Comparison of ENCODE assay signal across 8 cellular contexts in the genomic region with DNA sequence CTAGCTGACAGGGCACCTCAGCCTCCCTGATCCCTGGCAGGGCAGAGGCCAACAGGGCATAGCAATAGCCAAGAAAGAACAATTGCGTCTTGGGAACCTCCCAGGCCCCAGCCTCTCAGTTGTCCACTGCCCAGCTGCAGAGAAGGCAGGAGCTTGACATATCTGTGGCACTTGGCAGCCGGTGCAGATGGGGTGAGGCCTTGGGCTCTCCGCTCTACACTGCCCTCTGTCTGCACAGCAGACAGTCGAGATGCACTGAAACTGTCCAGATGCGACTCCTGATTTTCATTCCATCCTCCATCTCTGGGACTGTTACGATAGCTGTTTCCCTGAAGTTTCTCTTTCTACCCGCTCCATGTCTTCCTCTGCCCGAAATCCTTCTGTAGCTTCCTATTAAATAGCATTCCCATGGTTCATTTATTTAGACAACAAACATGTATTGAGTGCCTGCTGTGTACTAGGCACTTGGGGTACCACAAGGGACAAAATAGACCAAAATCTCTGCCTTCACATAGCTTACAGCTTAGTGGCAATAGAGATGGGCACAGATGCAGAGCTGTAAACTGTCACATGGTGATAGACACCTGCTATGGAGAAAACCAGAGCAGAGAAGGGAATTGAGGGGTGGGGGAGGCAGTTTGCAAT. TPM values are rescaled to one million over a fixed set of nuclear protein-coding genes. Genes with fewer than 3 reads are reported as not detected.
DNase-seq lines count a peak whose midpoint lies in the region; ATAC-seq, FAIRE-seq and TF ChIP-seq lines count a peak whose summit lies in the region.

No MANE protein-coding gene starts in this region.

- no peak for FAIRE-seq in GM12892 (lab: Jason Lieb, UNC)

- peak overlapping the region; percentile 42 for H3K4me3 Mint-ChIP-seq in CD8-positive, alpha-beta T cell

- peaks cover 15% of the 10 kb centered on the region for H3K36me3 ChIP-seq in CD8-positive, alpha-beta T cell (ENCODE audit: insufficient read depth, low read length)

- no peak overlapping the region for H3K27ac ChIP-seq in CD8-positive, alpha-beta T cell (ENCODE audit: low read depth, low read length)

- peak overlapping the region; percentile 89 for H3K27ac Mint-ChIP-seq in CD8-positive, alpha-beta T cell

- peak in 5 of 7 experiments; percentile 14 to 59 (median 42) for DNase-seq in CD8-positive, alpha-beta T cell
- DNase-seq in HPDE6-E6E7 (ENCODE audit: extremely low spot score) (peak; percentile 48), astrocyte of the spinal cord (ENCODE audit: low read depth, low spot score) (peak; percentile 60), iPS-NIHi7 (ENCODE audit: extremely low spot score) (peak; percentile 74), GM12892 (ENCODE audit: insufficient read length) (no peak)
- peak; percentile 50 for DNase-seq in stimulated activated CD4-positive, alpha-beta T cell treated with anti-CD3 and anti-CD28 coated beads, Interleukin-4, amount 100 ng/mL, for 24 hours

- in situ Hi-C loops in astrocyte of the spinal cord (cut with HindIII; ENCODE audit: low sequenced_read_pairs) = no loop called here

- no peak overlapping the region for H3K4me3 ChIP-seq in CD8-positive, alpha-beta T cell (ENCODE audit: low read depth, low read length)
- H3K4me3 ChIP-seq in astrocyte of the spinal cord (ENCODE audit: low read depth, low read length) = no peak overlapping the region

- CTCF ChIA-PET in CD8-positive, alpha-beta T cell (lab: Charles Lee) = interaction anchor here (0.5 to 5.2 kb wide), 22 partner anchors 9 to 347 kb away, joined by 3 to 70 read pairs (median 4); a partner anchor contains a TSS

- peak; percentile 50 for TF ChIP-seq CTCF in CD8-positive, alpha-beta T cell (IDR thresholded peaks at IDR 0.05)
- TF ChIP-seq CTCF in astrocyte of the spinal cord (IDR thresholded peaks at IDR 0.05; ENCODE audit: low read depth, low read length) = peak; percentile 79

- ATAC-seq in CD8-positive, alpha-beta T cell = no peak
- peak; percentile 10; the same call in 2 of the 3 replicates for ATAC-seq in SK-N-SH treated with all-trans-retinoic acid at 6 μM for 48 hours
- ATAC-seq in GM18873 (IDR thresholded peaks at IDR 0.05; ENCODE audit: low FRiP score, unreplicated experiment) = no peak

- H3K9me3 Mint-ChIP-seq in CD8-positive, alpha-beta T cell = no peaks in the 10 kb centered on the region

- no peaks in the 10 kb centered on the region for H3K27me3 Mint-ChIP-seq in CD8-positive, alpha-beta T cell (ENCODE audit: low read depth)

- H3K4me1 ChIP-seq in CD8-positive, alpha-beta T cell (ENCODE audit: insufficient read depth, low read length) = peaks cover 18% of the 10 kb centered on the region

- H3K36me3 Mint-ChIP-seq in CD8-positive, alpha-beta T cell = peaks cover 62% of the 10 kb centered on the region

- intact Hi-C loops in CD8-positive, alpha-beta T cell (cut with DNase I, micrococcal nuclease) = loop anchor here in 1 of 2 experiments (5.0 kb wide), 1 partner anchor 223 kb away; no protein-coding TSS in a partner anchor

- TF ChIP-seq POLR2A in GM12892 (IDR thresholded peaks at IDR 0.05; ENCODE audit: low read depth, low read length) = no peak

- no peaks in the 10 kb centered on the region for H3K27me3 ChIP-seq in CD8-positive, alpha-beta T cell (ENCODE audit: insufficient read depth, low read length)

- no peaks in the 10 kb centered on the region for H3K9me3 ChIP-seq in CD8-positive, alpha-beta T cell (ENCODE audit: low read length)

- H3K4me1 Mint-ChIP-seq in CD8-positive, alpha-beta T cell (ENCODE audit: low read depth) = peaks cover 56% of the 10 kb centered on the region

- POLR2A ChIA-PET in CD8-positive, alpha-beta T cell (lab: Charles Lee) = interaction anchor here (0.6 to 2.0 kb wide), 3 partner anchors 108 to 363 kb away, joined by 3 to 9 read pairs (median 3); no protein-coding TSS in a partner anchor

TF ChIP-seq in SK-N-SH treated with all-trans-retinoic acid at 6 μM for 48 hours, 23 proteins besides CTCF, POLR2A, EP300 and RAD21:
- TF ChIP-seq GLIS3 (CRISPR knock-in tag; IDR thresholded peaks at IDR 0.05) (no peak), ARNTL (CRISPR knock-in tag; IDR thresholded peaks at IDR 0.05; ENCODE audit: borderline replicate concordance, low read depth) (no peak), ZNF565 (CRISPR knock-in tag; conservative IDR thresholded peaks at IDR 0.05; ENCODE audit: low read depth) (no peak), ZFP30 (CRISPR knock-in tag; IDR thresholded peaks at IDR 0.05) (no peak), ESRRG (CRISPR knock-in tag; IDR thresholded peaks at IDR 0.05) (no peak), OSR1 (CRISPR knock-in tag; IDR thresholded peaks at IDR 0.05) (no peak)
- TF ChIP-seq, protein P1, sequence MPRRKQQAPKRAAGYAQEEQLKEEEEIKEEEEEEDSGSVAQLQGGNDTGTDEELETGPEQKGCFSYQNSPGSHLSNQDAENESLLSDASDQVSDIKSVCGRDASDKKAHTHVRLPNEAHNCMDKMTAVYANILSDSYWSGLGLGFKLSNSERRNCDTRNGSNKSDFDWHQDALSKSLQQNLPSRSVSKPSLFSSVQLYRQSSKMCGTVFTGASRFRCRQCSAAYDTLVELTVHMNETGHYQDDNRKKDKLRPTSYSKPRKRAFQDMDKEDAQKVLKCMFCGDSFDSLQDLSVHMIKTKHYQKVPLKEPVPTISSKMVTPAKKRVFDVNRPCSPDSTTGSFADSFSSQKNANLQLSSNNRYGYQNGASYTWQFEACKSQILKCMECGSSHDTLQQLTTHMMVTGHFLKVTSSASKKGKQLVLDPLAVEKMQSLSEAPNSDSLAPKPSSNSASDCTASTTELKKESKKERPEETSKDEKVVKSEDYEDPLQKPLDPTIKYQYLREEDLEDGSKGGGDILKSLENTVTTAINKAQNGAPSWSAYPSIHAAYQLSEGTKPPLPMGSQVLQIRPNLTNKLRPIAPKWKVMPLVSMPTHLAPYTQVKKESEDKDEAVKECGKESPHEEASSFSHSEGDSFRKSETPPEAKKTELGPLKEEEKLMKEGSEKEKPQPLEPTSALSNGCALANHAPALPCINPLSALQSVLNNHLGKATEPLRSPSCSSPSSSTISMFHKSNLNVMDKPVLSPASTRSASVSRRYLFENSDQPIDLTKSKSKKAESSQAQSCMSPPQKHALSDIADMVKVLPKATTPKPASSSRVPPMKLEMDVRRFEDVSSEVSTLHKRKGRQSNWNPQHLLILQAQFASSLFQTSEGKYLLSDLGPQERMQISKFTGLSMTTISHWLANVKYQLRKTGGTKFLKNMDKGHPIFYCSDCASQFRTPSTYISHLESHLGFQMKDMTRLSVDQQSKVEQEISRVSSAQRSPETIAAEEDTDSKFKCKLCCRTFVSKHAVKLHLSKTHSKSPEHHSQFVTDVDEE (CRISPR knock-in tag; IDR thresholded peaks at IDR 0.05) = no peak
- TF ChIP-seq, protein P2, sequence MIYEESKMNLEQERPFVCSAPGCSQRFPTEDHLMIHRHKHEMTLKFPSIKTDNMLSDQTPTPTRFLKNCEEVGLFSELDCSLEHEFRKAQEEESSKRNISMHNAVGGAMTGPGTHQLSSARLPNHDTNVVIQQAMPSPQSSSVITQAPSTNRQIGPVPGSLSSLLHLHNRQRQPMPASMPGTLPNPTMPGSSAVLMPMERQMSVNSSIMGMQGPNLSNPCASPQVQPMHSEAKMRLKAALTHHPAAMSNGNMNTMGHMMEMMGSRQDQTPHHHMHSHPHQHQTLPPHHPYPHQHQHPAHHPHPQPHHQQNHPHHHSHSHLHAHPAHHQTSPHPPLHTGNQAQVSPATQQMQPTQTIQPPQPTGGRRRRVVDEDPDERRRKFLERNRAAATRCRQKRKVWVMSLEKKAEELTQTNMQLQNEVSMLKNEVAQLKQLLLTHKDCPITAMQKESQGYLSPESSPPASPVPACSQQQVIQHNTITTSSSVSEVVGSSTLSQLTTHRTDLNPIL (CRISPR knock-in tag; IDR thresholded peaks at IDR 0.05; ENCODE audit: low read depth) = no peak
- TF ChIP-seq, protein P3, sequence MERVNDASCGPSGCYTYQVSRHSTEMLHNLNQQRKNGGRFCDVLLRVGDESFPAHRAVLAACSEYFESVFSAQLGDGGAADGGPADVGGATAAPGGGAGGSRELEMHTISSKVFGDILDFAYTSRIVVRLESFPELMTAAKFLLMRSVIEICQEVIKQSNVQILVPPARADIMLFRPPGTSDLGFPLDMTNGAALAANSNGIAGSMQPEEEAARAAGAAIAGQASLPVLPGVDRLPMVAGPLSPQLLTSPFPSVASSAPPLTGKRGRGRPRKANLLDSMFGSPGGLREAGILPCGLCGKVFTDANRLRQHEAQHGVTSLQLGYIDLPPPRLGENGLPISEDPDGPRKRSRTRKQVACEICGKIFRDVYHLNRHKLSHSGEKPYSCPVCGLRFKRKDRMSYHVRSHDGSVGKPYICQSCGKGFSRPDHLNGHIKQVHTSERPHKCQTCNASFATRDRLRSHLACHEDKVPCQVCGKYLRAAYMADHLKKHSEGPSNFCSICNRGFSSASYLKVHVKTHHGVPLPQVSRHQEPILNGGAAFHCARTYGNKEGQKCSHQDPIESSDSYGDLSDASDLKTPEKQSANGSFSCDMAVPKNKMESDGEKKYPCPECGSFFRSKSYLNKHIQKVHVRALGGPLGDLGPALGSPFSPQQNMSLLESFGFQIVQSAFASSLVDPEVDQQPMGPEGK (CRISPR knock-in tag; IDR thresholded peaks at IDR 0.05; ENCODE audit: borderline replicate concordance) = no peak
- TF ChIP-seq, protein P4, sequence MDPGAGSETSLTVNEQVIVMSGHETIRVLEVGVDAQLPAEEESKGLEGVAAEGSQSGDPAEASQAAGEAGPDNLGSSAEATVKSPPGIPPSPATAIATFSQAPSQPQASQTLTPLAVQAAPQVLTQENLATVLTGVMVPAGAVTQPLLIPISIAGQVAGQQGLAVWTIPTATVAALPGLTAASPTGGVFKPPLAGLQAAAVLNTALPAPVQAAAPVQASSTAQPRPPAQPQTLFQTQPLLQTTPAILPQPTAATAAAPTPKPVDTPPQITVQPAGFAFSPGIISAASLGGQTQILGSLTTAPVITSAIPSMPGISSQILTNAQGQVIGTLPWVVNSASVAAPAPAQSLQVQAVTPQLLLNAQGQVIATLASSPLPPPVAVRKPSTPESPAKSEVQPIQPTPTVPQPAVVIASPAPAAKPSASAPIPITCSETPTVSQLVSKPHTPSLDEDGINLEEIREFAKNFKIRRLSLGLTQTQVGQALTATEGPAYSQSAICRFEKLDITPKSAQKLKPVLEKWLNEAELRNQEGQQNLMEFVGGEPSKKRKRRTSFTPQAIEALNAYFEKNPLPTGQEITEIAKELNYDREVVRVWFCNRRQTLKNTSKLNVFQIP (CRISPR knock-in tag; IDR thresholded peaks at IDR 0.05; ENCODE audit: borderline replicate concordance, low read depth) = no peak

RNA-seq across cellular contexts. Expression of a gene that starts 3.3 kb away (rescaled TPM):
- total RNA-seq in CD8-positive, alpha-beta T cell = 100 to 1,000 TPM; 300 to 307 TPM
- polyA plus RNA-seq in GM12892 (2012; ENCODE audit: missing spikeins) = 27.3 TPM
